Comparison of ENCODE assay signal across 7 cellular contexts in genomic region chr1:54053745-54054437, GRCh38. TPM values are rescaled to one million over a fixed set of nuclear protein-coding genes. Genes with fewer than 3 reads are reported as not detected.
A peak's percentile ranks its signal among the peaks of the same experiment; 100 is the strongest.
DNase-seq lines count a peak whose midpoint lies in the region.

No MANE protein-coding gene starts in this region.

- H3K79me1 ChIP-seq in neuronal stem cell (ENCODE audit: low read depth, low read length), result no peaks in the 10 kb centered on the region

- no peak overlapping the region for H2BK12ac ChIP-seq in neuronal stem cell (ENCODE audit: low read length)

- no peak overlapping the region for H2AK5ac ChIP-seq in neuronal stem cell (ENCODE audit: low read depth, low read length)

- no peak overlapping the region for H2BK15ac ChIP-seq in neuronal stem cell (ENCODE audit: low read length)

- H3K4me3 ChIP-seq in GM08714 (ENCODE audit: low read length) (peak overlapping the region; percentile 77), MG63 (peak overlapping the region; percentile 84), endocrine pancreas (ENCODE audit: control insufficient read depth, insufficient read depth, low read length) (peak overlapping the region; percentile 72), neuronal stem cell (ENCODE audit: low read length in 2 of 2) (peak overlapping the region; percentile 67 to 89)

- H4K8ac ChIP-seq in neuronal stem cell (ENCODE audit: low read depth, low read length), result no peak overlapping the region

- H2AFZ ChIP-seq in neuronal stem cell (ENCODE audit: low read length), result peak overlapping the region; percentile 94

- H3K27me3 ChIP-seq in MG63, result no peaks in the 10 kb centered on the region
- no peaks in the 10 kb centered on the region for H3K27me3 ChIP-seq in endocrine pancreas (ENCODE audit: control insufficient read depth, insufficient read depth, low read length)
- H3K27me3 ChIP-seq in neuronal stem cell (ENCODE audit: control insufficient read depth in 3 of 3, insufficient read depth in 3 of 3, low read depth in 1 of 3, low read length in 3 of 3), result no peaks in the 10 kb centered on the region

- H3K4me1 ChIP-seq in endocrine pancreas (ENCODE audit: control insufficient read depth, insufficient read depth, low read length) (peaks cover 2% of the 10 kb centered on the region), neuronal stem cell (ENCODE audit: control insufficient read depth in 2 of 2, insufficient read depth in 1 of 2, low read depth in 1 of 2, low read length in 2 of 2) (peaks cover 2 to 4% of the 10 kb centered on the region in 2 donors)

- peak overlapping the region; percentile 92 for H3K18ac ChIP-seq in neuronal stem cell (ENCODE audit: low read length)

- peak overlapping the region; percentile 72 for H3K27ac ChIP-seq in neuronal stem cell (replicated peaks; ENCODE audit: low read length)

- H3K4ac ChIP-seq in neuronal stem cell (ENCODE audit: low read length), result no peak overlapping the region

- no CpG with 5 or more reads among the region's 21 CpGs for WGBS in neuronal stem cell (ENCODE audit: extremely low coverage in 2 of 2, insufficient read length in 2 of 2, insufficient replicate concordance in 1 of 2), 2 donors

- H3K4me2 ChIP-seq in neuronal stem cell (ENCODE audit: insufficient read depth, low read length, poor library complexity, severe bottlenecking), result peak overlapping the region; percentile 63

- H3K23ac ChIP-seq in neuronal stem cell (ENCODE audit: low read depth, low read length, poor library complexity), result peak overlapping the region; percentile 82

- H2BK120ac ChIP-seq in neuronal stem cell (ENCODE audit: low read depth, low read length), result no peak overlapping the region

- no peaks in the 10 kb centered on the region for H3K9me3 ChIP-seq in MG63
- H3K9me3 ChIP-seq in endocrine pancreas (ENCODE audit: control insufficient read depth, low read length), result no peaks in the 10 kb centered on the region
- no peaks in the 10 kb centered on the region for H3K9me3 ChIP-seq in neuronal stem cell (replicated peaks in 1 of 2; ENCODE audit: control insufficient read depth in 2 of 2, insufficient read depth in 1 of 2, low read depth in 1 of 2, low read length in 2 of 2)

- H3K9ac ChIP-seq in endocrine pancreas (ENCODE audit: control insufficient read depth, insufficient read depth, low read length), result peak overlapping the region; percentile 82
- peak overlapping the region; percentile 68 for H3K9ac ChIP-seq in neuronal stem cell (ENCODE audit: low read depth, low read length, poor library complexity)

- DNase-seq in MG63, result no peak
- DNase-seq in neuronal stem cell (ENCODE audit: low spot score), result no peak
- no peak for DNase-seq in T-helper 9 cell
- no peak for DNase-seq in SK-N-DZ (ENCODE audit: low spot score)
- DNase-seq in HT-29 (ENCODE audit: low spot score), result no peak

- H2BK5ac ChIP-seq in neuronal stem cell (ENCODE audit: low read length), result no peak overlapping the region

- no peak overlapping the region for H4K91ac ChIP-seq in neuronal stem cell (ENCODE audit: low read depth, low read length, poor library complexity)

- H3K36me3 ChIP-seq in MG63 (no peaks in the 10 kb centered on the region; the same call in 1 of the 2 replicates), endocrine pancreas (ENCODE audit: control insufficient read depth, insufficient read depth, low read length) (no peaks in the 10 kb centered on the region), neuronal stem cell (replicated peaks in 1 of 2; ENCODE audit: control insufficient read depth in 2 of 2, insufficient read depth in 2 of 2, low read length in 2 of 2) (no peaks in the 10 kb centered on the region)

- H3K14ac ChIP-seq in neuronal stem cell (ENCODE audit: low read length), result no peak overlapping the region

RNA-seq across cellular contexts. Expression of gene TCEANC2, which starts 0.5 kb away (rescaled TPM):
- total RNA-seq in MG63 (2014; rRNA removed; shearing (Covaris generic); ENCODE audit: low replicate concordance), result 3.0 and 3.7 TPM in 2 replicates
- polyA plus RNA-seq in neuronal stem cell (2013, experiment 1 of 2), result 3.7 TPM
- 3.8 TPM for polyA plus RNA-seq in neuronal stem cell (2013, experiment 2 of 2)
- 5.2 TPM in 2 replicates for polyA plus RNA-seq in SK-N-DZ (2014; cell fraction: cytosol; rRNA removed)
- polyA plus RNA-seq in SK-N-DZ (2014; cell fraction: nucleus; rRNA removed), result 4.0 and 9.1 TPM in 2 replicates
- 1.2 and 2.0 TPM in 2 replicates for total RNA-seq in HT-29 (2014; rRNA removed; shearing (Covaris generic))

RNA-seq across cellular contexts. Expression of gene TMEM59, which starts 0.9 kb away (rescaled TPM):
- 198 and 209 TPM in 2 replicates for total RNA-seq in MG63 (2014; rRNA removed; shearing (Covaris generic); ENCODE audit: low replicate concordance)
- 98.8 TPM for polyA plus RNA-seq in neuronal stem cell (2013, experiment 1 of 2)
- 96.0 TPM for polyA plus RNA-seq in neuronal stem cell (2013, experiment 2 of 2)
- polyA plus RNA-seq in SK-N-DZ (2014; cell fraction: cytosol; rRNA removed), result 150 and 175 TPM in 2 replicates
- polyA plus RNA-seq in SK-N-DZ (2014; cell fraction: nucleus; rRNA removed), result 52.7 and 107 TPM in 2 replicates
- total RNA-seq in HT-29 (2014; rRNA removed; shearing (Covaris generic)), result 193 and 255 TPM in 2 replicates

RNA-seq across cellular contexts. Expression of gene LDLRAD1, which starts 35.9 kb away (rescaled TPM):
- not detected in 2 replicates for total RNA-seq in MG63 (2014; rRNA removed; shearing (Covaris generic); ENCODE audit: low replicate concordance)
- not detected for polyA plus RNA-seq in neuronal stem cell (2013, experiment 1 of 2)
- not detected for polyA plus RNA-seq in neuronal stem cell (2013, experiment 2 of 2)
- not detected in 2 replicates for polyA plus RNA-seq in SK-N-DZ (2014; cell fraction: cytosol; rRNA removed)
- not detected in 2 replicates for polyA plus RNA-seq in SK-N-DZ (2014; cell fraction: nucleus; rRNA removed)
- not detected in 2 replicates for total RNA-seq in HT-29 (2014; rRNA removed; shearing (Covaris generic))
